Comparison of ENCODE assay signal across 26 cellular contexts in the genomic region with DNA sequence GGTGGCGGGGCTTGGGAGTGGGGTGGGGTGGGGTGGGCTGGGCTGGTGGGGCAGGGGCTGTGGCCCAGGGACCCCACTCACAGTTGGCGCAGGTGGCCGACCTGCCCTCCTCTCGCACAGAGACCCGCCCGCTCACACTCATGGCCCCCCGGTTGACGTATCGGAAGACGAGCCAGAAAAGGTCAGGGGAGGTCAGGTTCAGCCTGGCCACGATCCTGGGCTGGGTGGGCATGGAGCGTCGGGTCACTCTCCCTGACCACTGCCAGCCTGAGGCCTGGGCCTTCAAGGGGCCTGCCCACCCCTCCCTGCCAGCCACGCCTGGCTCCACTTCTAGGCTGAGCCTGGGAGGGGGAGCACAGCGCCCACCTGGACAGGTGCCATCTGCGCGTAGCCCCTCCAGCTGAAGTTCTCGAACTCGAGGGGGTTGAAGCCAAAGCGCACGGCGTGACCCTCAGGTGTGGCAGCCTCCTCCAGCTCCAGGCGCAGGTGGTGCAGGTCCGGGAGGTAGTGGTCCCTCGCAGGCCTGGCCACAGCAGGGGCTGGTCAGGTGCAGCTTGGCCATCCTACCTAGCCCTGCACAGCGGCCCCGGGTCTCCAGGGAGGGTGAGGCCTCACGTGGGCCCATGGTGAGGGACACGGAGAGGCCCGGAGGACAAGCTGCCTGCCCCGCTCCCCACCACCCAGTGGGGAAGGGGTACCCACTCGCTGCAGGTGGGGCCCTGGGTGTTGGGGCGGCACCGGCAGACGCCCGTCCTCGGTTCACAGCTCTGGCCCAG.
"Had no signal": no experiment of that assay in that cellular context is flagged by ENCODE, and none has a peak within 500 bp of the region (broad histone marks: within the 10 kb centered on the region; RNA-seq: fewer than 3 reads in every experiment).

No MANE protein-coding gene starts in this region.

- H2AFZ ChIP-seq: parathyroid adenoma had no signal

- H3K27ac ChIP-seq: esophagus muscularis mucosa, foreskin keratinocyte, heart right ventricle, parathyroid adenoma, transverse colon, upper lobe of right lung, uterus had no signal

- H3K4me3 ChIP-seq: coronary artery, esophagus muscularis mucosa, heart right ventricle, lung, mucosa of descending colon, sigmoid colon, transverse colon, upper lobe of right lung, uterus had no signal

- ATAC-seq: foreskin keratinocyte; heart right ventricle; left colon; mucosa of descending colon; natural killer cell treated with Interleukin-12 subunit alpha and Interleukin-12 subunit beta and Interleukin-15 and Interleukin-18, amount 100 ng/mL, for 72 hours; stimulated activated effector memory CD8-positive, alpha-beta T cell treated with anti-CD3 and anti-CD28 coated beads, Interleukin-12 subunit alpha, Interleukin-12 subunit beta, amount 100 ng/mL, for 72 hours; upper lobe of right lung had no signal

- H3K27me3 ChIP-seq: esophagus muscularis mucosa, foreskin keratinocyte, heart right ventricle, sigmoid colon, transverse colon, upper lobe of right lung, uterus had no signal

- H3K4me3 Mint-ChIP-seq: mesothelial cell of epicardium; naive B cell; natural killer cell treated with Interleukin-12 subunit alpha and Interleukin-12 subunit beta and Interleukin-15 and Interleukin-18, amount 100 ng/mL, for 72 hours; neural crest cell; stimulated activated effector memory CD8-positive, alpha-beta T cell treated with anti-CD3 and anti-CD28 coated beads, Interleukin-12 subunit alpha, Interleukin-12 subunit beta, amount 100 ng/mL, for 72 hours had no signal

- H3K27ac Mint-ChIP-seq: mesothelial cell of epicardium; naive B cell; natural killer cell treated with Interleukin-12 subunit alpha and Interleukin-12 subunit beta and Interleukin-15 and Interleukin-18, amount 100 ng/mL, for 72 hours; progenitor cell of endocrine pancreas; stimulated activated effector memory CD8-positive, alpha-beta T cell treated with anti-CD3 and anti-CD28 coated beads, Interleukin-12 subunit alpha, Interleukin-12 subunit beta, amount 100 ng/mL, for 72 hours had no signal

- H3K9me3 Mint-ChIP-seq: mesothelial cell of epicardium; naive B cell; natural killer cell treated with Interleukin-12 subunit alpha and Interleukin-12 subunit beta and Interleukin-15 and Interleukin-18, amount 100 ng/mL, for 72 hours; neural crest cell; stimulated activated effector memory CD8-positive, alpha-beta T cell treated with anti-CD3 and anti-CD28 coated beads, Interleukin-12 subunit alpha, Interleukin-12 subunit beta, amount 100 ng/mL, for 72 hours had no signal

- H3K4me1 ChIP-seq: esophagus muscularis mucosa, foreskin keratinocyte, parathyroid adenoma, sigmoid colon, transverse colon, upper lobe of right lung, uterus had no signal

- H3K27me3 Mint-ChIP-seq: naive B cell; natural killer cell treated with Interleukin-12 subunit alpha and Interleukin-12 subunit beta and Interleukin-15 and Interleukin-18, amount 100 ng/mL, for 72 hours; progenitor cell of endocrine pancreas had no signal

- H3K36me3 Mint-ChIP-seq: naive B cell; natural killer cell treated with Interleukin-12 subunit alpha and Interleukin-12 subunit beta and Interleukin-15 and Interleukin-18, amount 100 ng/mL, for 72 hours; stimulated activated effector memory CD8-positive, alpha-beta T cell treated with anti-CD3 and anti-CD28 coated beads, Interleukin-12 subunit alpha, Interleukin-12 subunit beta, amount 100 ng/mL, for 72 hours had no signal

- DNase-seq: dermis blood vessel endothelial cell; effector memory CD4-positive, alpha-beta T cell; foreskin keratinocyte; glutamatergic neuron; hippocampal formation; left colon; mesenchymal stem cell; mucosa of descending colon; naive B cell; sigmoid colon; stimulated activated CD4-positive, alpha-beta T cell treated with anti-CD3 and anti-CD28 coated beads, Interleukin-2, amount 100 ng/mL, for 24 hours; stimulated activated CD4-positive, alpha-beta T cell treated with anti-CD3 and anti-CD28 coated beads, Interleukin-4, amount 100 ng/mL, for 24 hours; stimulated activated naive CD4-positive, alpha-beta T cell treated with Interleukin-2 at 50 U/mL for 16 hours; transverse colon; upper lobe of right lung; uterus had no signal

- H3K4me1 Mint-ChIP-seq: mesothelial cell of epicardium; neural crest cell; stimulated activated effector memory CD8-positive, alpha-beta T cell treated with anti-CD3 and anti-CD28 coated beads, Interleukin-12 subunit alpha, Interleukin-12 subunit beta, amount 100 ng/mL, for 72 hours had no signal

- H3K36me3 ChIP-seq: transverse colon, uterus had no signal

- H3K9me3 ChIP-seq: esophagus muscularis mucosa, heart right ventricle, mucosa of descending colon, sigmoid colon, transverse colon, upper lobe of right lung, uterus had no signal

- H3K9ac ChIP-seq: parathyroid adenoma had no signal
